In genomic region chr6:47254051-47254450, GRCh38 we compare ENCODE assay signal across 25 cellular contexts.
"Had no signal": no experiment of that assay in that cellular context is flagged by ENCODE, and none has a peak within 500 bp of the region (broad histone marks: within the 10 kb centered on the region; RNA-seq: fewer than 3 reads in every experiment).

No MANE protein-coding gene starts in this region.

- H3K27me3 ChIP-seq: MG63, SJSA1 had no signal

- H3K4me1 ChIP-seq: SJSA1 had no signal

- FAIRE-seq: HTR-8/SVneo, RCC 7860 had no signal

- DNase-seq: Karpas-422, KBM-7, MG63, NCI-H1092, NCI-H1105 treated with DMSO at 0.1 percent for 48 hours, NCI-H1436, NCI-H187, NCI-H2029, NCI-H2081 treated with DMSO at 0.1 percent for 48 hours, NCI-H2171, NCI-H226, NCI-H446, NCI-H510A, NCI-H524 treated with DMSO at 0.1 percent for 48 hours, NCI-H69, NCI-H774, OCI-M1, Right ventricle myocardium superior, RPMI8226, SIG-M5 had no signal

- H3K36me3 ChIP-seq: MG63, SJSA1 had no signal

- H3K27ac ChIP-seq: HL-60, SJSA1, SK-N-MC had no signal

- H3K9me3 ChIP-seq: MG63, SJSA1 had no signal

- H3K4me3 ChIP-seq: MG63, SJSA1, SK-N-MC had no signal
